ENCODE assay signal across 1 cellular context in the genomic region with DNA sequence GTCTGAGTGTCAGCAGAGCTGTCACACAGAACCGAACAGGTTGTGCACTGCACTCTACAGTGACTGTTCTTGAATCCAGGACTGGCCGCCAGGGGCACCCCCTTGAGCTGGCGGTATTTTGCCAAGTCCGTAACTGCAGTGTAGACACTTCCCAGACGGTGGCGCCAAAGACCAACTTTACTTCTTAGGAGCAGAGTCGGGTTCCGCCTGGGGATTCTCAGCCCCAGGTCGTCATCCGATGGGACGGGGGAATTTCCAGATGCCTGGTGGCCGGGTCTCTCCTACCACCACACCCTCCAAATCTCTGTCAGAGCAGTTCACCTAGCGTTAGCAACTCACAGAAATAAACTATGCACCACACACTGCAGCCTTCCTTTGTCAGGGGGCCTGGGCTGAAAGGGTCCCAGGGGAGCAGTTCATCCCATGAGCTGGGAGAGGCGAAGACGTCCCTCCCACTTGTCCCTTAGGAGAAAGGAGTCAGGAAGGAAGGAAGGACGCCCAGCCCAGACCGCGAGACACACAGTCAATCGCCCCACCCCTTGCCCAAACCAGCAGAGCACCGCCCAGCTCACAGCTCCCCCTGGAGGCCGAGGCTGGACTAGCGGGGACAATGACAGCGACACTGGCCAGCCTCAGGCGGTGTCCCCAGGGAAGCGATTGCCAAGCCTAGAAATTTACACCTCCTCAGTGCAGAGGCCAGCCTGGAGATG.
A peak's percentile ranks its signal among the peaks of the same experiment; 100 is the strongest.
TF ChIP-seq lines count a peak whose summit lies in the region.

No MANE protein-coding gene starts in this region.

TF ChIP-seq in K562, 482 proteins besides CTCF, POLR2A, EP300 and RAD21 (continues in another document):
- no peak for TF ChIP-seq SMARCB1 (IDR thresholded peaks at IDR 0.05; ENCODE audit: insufficient read length, low read depth)
- peak; percentile 55 for TF ChIP-seq L3MBTL2 (IDR thresholded peaks at IDR 0.05)
- no peak for TF ChIP-seq MTA1 (IDR thresholded peaks at IDR 0.05; ENCODE audit: borderline replicate concordance)
- TF ChIP-seq, protein P1, sequence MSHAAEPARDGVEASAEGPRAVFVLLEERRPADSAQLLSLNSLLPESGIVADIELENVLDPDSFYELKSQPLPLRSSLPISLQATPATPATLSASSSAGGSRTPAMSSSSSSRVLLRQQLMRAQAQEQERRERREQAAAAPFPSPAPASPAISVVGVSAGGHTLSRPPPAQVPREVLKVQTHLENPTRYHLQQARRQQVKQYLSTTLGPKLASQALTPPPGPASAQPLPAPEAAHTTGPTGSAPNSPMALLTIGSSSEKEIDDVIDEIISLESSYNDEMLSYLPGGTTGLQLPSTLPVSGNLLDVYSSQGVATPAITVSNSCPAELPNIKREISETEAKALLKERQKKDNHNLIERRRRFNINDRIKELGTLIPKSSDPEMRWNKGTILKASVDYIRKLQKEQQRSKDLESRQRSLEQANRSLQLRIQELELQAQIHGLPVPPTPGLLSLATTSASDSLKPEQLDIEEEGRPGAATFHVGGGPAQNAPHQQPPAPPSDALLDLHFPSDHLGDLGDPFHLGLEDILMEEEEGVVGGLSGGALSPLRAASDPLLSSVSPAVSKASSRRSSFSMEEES (CRISPR knock-in tag; IDR thresholded peaks at IDR 0.05): no peak
- TF ChIP-seq, protein P2, sequence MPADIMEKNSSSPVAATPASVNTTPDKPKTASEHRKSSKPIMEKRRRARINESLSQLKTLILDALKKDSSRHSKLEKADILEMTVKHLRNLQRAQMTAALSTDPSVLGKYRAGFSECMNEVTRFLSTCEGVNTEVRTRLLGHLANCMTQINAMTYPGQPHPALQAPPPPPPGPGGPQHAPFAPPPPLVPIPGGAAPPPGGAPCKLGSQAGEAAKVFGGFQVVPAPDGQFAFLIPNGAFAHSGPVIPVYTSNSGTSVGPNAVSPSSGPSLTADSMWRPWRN (IDR thresholded peaks at IDR 0.05; ENCODE audit: low read depth): no peak
- no peak for TF ChIP-seq TGIF2 (CRISPR knock-in tag; IDR thresholded peaks at IDR 0.05)
- peak; percentile 59; the same call in 1 of the 2 replicates for TF ChIP-seq BCOR (IDR thresholded peaks at IDR 0.05)
- TF ChIP-seq, protein P3, sequence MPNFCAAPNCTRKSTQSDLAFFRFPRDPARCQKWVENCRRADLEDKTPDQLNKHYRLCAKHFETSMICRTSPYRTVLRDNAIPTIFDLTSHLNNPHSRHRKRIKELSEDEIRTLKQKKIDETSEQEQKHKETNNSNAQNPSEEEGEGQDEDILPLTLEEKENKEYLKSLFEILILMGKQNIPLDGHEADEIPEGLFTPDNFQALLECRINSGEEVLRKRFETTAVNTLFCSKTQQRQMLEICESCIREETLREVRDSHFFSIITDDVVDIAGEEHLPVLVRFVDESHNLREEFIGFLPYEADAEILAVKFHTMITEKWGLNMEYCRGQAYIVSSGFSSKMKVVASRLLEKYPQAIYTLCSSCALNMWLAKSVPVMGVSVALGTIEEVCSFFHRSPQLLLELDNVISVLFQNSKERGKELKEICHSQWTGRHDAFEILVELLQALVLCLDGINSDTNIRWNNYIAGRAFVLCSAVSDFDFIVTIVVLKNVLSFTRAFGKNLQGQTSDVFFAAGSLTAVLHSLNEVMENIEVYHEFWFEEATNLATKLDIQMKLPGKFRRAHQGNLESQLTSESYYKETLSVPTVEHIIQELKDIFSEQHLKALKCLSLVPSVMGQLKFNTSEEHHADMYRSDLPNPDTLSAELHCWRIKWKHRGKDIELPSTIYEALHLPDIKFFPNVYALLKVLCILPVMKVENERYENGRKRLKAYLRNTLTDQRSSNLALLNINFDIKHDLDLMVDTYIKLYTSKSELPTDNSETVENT (CRISPR knock-in tag; IDR thresholded peaks at IDR 0.05): no peak; the same call in 1 of the 2 replicates
- peak; percentile 65; the same call in 1 of the 2 replicates for TF ChIP-seq MTA3 (IDR thresholded peaks at IDR 0.05; ENCODE audit: borderline replicate concordance)
- no peak for TF ChIP-seq EZH2 (IDR thresholded peaks at IDR 0.05; ENCODE audit: borderline replicate concordance, low read depth, low read length)
- TF ChIP-seq BRD4 (IDR thresholded peaks at IDR 0.05): no peak
- no peak; the same call in 1 of the 2 replicates for TF ChIP-seq MYNN (IDR thresholded peaks at IDR 0.05)
- no peak for TF ChIP-seq MYNN (CRISPR knock-in tag; IDR thresholded peaks at IDR 0.05)
- TF ChIP-seq ZNF551 (CRISPR knock-in tag; IDR thresholded peaks at IDR 0.05): no peak
- no peak for TF ChIP-seq ZNF232 (CRISPR knock-in tag; IDR thresholded peaks at IDR 0.05)
- peak; percentile 45; the same call in 1 of the 2 replicates for TF ChIP-seq TARDBP (IDR thresholded peaks at IDR 0.05)
- TF ChIP-seq, protein P4, sequence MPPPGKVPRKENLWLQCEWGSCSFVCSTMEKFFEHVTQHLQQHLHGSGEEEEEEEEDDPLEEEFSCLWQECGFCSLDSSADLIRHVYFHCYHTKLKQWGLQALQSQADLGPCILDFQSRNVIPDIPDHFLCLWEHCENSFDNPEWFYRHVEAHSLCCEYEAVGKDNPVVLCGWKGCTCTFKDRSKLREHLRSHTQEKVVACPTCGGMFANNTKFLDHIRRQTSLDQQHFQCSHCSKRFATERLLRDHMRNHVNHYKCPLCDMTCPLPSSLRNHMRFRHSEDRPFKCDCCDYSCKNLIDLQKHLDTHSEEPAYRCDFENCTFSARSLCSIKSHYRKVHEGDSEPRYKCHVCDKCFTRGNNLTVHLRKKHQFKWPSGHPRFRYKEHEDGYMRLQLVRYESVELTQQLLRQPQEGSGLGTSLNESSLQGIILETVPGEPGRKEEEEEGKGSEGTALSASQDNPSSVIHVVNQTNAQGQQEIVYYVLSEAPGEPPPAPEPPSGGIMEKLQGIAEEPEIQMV (tag; conservative IDR thresholded peaks at IDR 0.05; ENCODE audit: low read depth): no peak
- no peak for TF ChIP-seq JUN (IDR thresholded peaks at IDR 0.05; ENCODE audit: borderline replicate concordance, low read depth, low read length)
- no peak for TF ChIP-seq JUN (CRISPR knock-in tag; IDR thresholded peaks at IDR 0.05; ENCODE audit: borderline replicate concordance)
- peak; percentile 74 for TF ChIP-seq ZNF316 (IDR thresholded peaks at IDR 0.05)
- no peak for TF ChIP-seq ASH1L (IDR thresholded peaks at IDR 0.05; ENCODE audit: borderline replicate concordance, low read depth, partially characterized antibody)
- TF ChIP-seq, protein P5, sequence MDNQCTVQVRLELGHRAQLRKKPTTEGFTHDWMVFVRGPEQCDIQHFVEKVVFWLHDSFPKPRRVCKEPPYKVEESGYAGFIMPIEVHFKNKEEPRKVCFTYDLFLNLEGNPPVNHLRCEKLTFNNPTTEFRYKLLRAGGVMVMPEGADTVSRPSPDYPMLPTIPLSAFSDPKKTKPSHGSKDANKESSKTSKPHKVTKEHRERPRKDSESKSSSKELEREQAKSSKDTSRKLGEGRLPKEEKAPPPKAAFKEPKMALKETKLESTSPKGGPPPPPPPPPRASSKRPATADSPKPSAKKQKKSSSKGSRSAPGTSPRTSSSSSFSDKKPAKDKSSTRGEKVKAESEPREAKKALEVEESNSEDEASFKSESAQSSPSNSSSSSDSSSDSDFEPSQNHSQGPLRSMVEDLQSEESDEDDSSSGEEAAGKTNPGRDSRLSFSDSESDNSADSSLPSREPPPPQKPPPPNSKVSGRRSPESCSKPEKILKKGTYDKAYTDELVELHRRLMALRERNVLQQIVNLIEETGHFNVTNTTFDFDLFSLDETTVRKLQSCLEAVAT (IDR thresholded peaks at IDR 0.05): no peak
- TF ChIP-seq, protein P6, sequence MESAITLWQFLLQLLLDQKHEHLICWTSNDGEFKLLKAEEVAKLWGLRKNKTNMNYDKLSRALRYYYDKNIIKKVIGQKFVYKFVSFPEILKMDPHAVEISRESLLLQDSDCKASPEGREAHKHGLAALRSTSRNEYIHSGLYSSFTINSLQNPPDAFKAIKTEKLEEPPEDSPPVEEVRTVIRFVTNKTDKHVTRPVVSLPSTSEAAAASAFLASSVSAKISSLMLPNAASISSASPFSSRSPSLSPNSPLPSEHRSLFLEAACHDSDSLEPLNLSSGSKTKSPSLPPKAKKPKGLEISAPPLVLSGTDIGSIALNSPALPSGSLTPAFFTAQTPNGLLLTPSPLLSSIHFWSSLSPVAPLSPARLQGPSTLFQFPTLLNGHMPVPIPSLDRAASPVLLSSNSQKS (CRISPR knock-in tag; IDR thresholded peaks at IDR 0.05): no peak
- peak; percentile 58; the same call in 1 of the 2 replicates for TF ChIP-seq ESRRA (IDR thresholded peaks at IDR 0.05; ENCODE audit: borderline replicate concordance, low read depth)
- no peak for TF ChIP-seq RBM17 (IDR thresholded peaks at IDR 0.05; ENCODE audit: borderline replicate concordance, low read depth, low read length)
- TF ChIP-seq, protein P7, sequence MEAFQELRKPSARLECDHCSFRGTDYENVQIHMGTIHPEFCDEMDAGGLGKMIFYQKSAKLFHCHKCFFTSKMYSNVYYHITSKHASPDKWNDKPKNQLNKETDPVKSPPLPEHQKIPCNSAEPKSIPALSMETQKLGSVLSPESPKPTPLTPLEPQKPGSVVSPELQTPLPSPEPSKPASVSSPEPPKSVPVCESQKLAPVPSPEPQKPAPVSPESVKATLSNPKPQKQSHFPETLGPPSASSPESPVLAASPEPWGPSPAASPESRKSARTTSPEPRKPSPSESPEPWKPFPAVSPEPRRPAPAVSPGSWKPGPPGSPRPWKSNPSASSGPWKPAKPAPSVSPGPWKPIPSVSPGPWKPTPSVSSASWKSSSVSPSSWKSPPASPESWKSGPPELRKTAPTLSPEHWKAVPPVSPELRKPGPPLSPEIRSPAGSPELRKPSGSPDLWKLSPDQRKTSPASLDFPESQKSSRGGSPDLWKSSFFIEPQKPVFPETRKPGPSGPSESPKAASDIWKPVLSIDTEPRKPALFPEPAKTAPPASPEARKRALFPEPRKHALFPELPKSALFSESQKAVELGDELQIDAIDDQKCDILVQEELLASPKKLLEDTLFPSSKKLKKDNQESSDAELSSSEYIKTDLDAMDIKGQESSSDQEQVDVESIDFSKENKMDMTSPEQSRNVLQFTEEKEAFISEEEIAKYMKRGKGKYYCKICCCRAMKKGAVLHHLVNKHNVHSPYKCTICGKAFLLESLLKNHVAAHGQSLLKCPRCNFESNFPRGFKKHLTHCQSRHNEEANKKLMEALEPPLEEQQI (IDR thresholded peaks at IDR 0.05): no peak
- no peak for TF ChIP-seq PTRF (tag; IDR thresholded peaks at IDR 0.05)
- TF ChIP-seq ZFP36 (IDR thresholded peaks at IDR 0.05; ENCODE audit: low read depth, low read length, partially characterized antibody): no peak
- no peak; the same call in 1 of the 2 replicates for TF ChIP-seq FOXP1 (CRISPR knock-in tag; IDR thresholded peaks at IDR 0.05)
- TF ChIP-seq FOXJ3 (CRISPR knock-in tag; IDR thresholded peaks at IDR 0.05): no peak
- TF ChIP-seq, protein P8, sequence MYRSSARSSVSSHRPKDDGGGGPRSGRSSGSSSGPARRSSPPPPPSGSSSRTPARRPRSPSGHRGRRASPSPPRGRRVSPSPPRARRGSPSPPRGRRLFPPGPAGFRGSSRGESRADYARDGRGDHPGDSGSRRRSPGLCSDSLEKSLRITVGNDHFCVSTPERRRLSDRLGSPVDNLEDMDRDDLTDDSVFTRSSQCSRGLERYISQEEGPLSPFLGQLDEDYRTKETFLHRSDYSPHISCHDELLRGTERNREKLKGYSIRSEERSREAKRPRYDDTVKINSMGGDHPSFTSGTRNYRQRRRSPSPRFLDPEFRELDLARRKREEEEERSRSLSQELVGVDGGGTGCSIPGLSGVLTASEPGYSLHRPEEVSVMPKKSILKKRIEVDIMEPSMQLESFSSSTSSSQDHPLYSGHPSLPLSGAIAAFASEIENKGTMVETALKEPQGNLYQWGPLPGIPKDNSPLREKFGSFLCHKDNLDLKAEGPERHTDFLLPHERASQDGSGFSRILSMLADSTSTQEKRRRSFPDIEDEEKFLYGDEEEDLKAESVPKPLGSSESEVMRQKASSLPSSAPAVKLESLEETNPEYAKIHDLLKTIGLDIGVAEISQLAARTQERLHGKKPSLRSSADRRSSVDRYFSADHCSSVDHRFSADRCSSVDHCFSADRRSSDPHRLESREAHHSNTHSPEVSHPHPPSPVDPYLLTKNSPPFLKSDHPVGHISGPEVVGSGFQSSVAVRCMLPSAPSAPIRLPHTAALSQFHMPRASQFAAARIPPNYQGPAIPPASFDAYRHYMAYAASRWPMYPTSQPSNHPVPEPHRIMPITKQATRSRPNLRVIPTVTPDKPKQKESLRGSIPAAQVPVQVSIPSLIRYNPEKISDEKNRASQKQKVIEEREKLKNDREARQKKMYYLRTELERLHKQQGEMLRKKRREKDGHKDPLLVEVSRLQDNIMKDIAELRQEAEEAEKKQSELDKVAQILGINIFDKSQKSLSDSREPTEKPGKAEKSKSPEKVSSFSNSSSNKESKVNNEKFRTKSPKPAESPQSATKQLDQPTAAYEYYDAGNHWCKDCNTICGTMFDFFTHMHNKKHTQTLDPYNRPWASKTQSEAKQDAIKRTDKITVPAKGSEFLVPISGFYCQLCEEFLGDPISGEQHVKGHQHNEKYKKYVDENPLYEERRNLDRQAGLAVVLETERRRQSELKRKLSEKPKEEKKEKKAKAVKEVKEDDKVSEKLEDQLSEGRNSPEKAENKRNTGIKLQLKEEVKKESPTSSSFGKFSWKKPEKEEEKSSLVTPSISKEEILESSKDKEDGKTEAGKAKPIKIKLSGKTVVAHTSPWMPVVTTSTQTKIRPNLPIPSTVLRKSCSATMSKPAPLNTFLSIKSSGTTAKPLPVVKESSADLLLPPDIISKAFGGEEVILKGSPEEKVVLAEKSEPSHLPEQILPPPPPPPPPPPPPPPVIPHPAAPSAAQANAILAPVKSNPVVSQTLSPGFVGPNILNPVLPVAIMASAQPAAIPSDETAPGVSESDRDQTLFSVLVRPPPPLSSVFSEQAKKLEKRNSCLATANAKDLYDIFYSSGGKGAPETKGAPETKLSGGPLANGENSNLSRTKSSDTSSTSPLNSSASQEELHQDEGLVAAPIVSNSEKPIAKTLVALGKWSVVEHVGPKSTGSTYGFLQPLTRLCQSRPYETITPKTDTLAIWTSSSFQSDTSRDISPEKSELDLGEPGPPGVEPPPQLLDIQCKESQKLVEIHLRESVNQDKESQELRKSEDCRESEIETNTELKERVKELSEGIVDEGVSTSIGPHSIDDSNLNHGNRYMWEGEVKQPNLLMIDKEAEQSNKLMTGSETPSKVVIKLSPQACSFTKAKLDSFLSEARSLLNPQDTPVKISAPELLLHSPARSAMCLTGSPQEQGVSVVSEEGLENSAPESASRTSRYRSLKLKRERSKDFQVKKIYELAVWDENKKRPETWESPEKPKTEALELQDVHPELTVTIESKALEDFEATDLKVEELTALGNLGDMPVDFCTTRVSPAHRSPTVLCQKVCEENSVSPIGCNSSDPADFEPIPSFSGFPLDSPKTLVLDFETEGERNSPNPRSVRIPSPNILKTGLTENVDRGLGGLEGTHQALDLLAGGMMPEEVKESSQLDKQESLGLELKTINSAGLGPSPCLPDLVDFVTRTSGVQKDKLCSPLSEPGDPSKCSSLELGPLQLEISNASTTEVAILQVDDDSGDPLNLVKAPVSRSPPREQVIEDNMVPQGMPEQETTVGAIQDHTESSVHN (IDR thresholded peaks at IDR 0.05; ENCODE audit: borderline replicate concordance in 1 of 2, low read depth in 1 of 2): no peak
- TF ChIP-seq SUPT5H (IDR thresholded peaks at IDR 0.05): no peak
- TF ChIP-seq ZNF707 (CRISPR knock-in tag; conservative IDR thresholded peaks at IDR 0.05): no peak
- no peak for TF ChIP-seq CHD2 (IDR thresholded peaks at IDR 0.05; ENCODE audit: low read depth, low read length)
- no peak for TF ChIP-seq HDAC3 (IDR thresholded peaks at IDR 0.05; ENCODE audit: borderline replicate concordance, partially characterized antibody)
- TF ChIP-seq, protein P9, sequence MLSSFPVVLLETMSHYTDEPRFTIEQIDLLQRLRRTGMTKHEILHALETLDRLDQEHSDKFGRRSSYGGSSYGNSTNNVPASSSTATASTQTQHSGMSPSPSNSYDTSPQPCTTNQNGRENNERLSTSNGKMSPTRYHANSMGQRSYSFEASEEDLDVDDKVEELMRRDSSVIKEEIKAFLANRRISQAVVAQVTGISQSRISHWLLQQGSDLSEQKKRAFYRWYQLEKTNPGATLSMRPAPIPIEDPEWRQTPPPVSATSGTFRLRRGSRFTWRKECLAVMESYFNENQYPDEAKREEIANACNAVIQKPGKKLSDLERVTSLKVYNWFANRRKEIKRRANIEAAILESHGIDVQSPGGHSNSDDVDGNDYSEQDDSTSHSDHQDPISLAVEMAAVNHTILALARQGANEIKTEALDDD (IDR thresholded peaks at IDR 0.05): no peak
- TF ChIP-seq KAT2B (IDR thresholded peaks at IDR 0.05; ENCODE audit: low read depth, low read length): no peak
